Comparison of ENCODE assay signal across 10 cellular contexts in the genomic region with DNA sequence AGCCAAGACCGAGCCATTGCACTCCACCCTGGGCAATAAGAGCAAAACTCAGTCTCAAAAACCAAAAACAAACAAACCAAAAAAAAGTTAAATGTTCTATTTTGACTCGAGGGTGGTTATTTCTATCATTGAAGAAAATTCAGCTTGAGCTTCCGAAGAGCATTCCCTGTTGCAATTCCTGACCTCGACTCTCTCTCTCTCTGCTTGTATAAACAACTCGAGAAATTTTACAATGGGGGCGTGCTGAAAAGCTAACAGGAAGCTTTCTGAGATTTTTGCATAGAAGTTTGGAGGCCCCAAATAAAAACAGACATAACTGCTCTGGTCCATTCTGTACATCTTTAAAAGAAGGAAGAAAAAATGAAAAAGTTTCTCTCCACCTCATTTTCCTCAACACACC. TPM values are rescaled to one million over a fixed set of nuclear protein-coding genes. Genes with fewer than 3 reads are reported as not detected.
"Had no signal": no experiment of that assay in that cellular context is flagged by ENCODE, and none has a peak within 500 bp of the region (broad histone marks: within the 10 kb centered on the region; RNA-seq: fewer than 3 reads in every experiment).

No MANE protein-coding gene starts in this region.

RNA-seq across cellular contexts. Expression of a gene that starts 3.6 kb away (rescaled TPM):
- total RNA-seq: activated CD4-positive, alpha-beta memory T cell treated with anti-CD3 and anti-CD28 coated beads, Interleukin-2, amount 10 ng/mL, durations not matched to agents 7 days and 5 days; activated CD4-positive, alpha-beta T cell treated with anti-CD3 and anti-CD28 coated beads, Interleukin-2, amount 10 ng/mL, durations not matched to agents 7 days and 5 days; activated naive CD4-positive, alpha-beta T cell treated with anti-CD3 and anti-CD28 coated beads, Interleukin-2, amount 50 U/mL, for 72 hours; activated naive CD8-positive, alpha-beta T cell treated with anti-CD3 and anti-CD28 coated beads, Interleukin-2, amount 10 ng/mL, durations not matched to agents 7 days and 5 days; body of pancreas; chondrocyte; colonic mucosa; dermis microvascular lymphatic vessel endothelial cell; T-helper 2 cell treated with Interferon-gamma antibody and Interleukin-4, amounts not matched to agents 100 ng/mL and 5 ng/mL, for 36 hours; WTC11 had no signal
